Comparison of ENCODE assay signal across 24 cellular contexts in genomic region chr11:107413352-107413751, GRCh38. TPM values are rescaled to one million over a fixed set of nuclear protein-coding genes. Genes with fewer than 3 reads are reported as not detected.
DNase-seq lines count a peak whose midpoint lies in the region; ATAC-seq and TF ChIP-seq lines count a peak whose summit lies in the region.
"Had no signal": no experiment of that assay in that cellular context is flagged by ENCODE, and none has a peak within 500 bp of the region (broad histone marks: within the 10 kb centered on the region; RNA-seq: fewer than 3 reads in every experiment).

No MANE protein-coding gene starts in this region.

- ATAC-seq in GM18907 (IDR thresholded peaks at IDR 0.05; ENCODE audit: unreplicated experiment) (peak; percentile 40), GM21619 (IDR thresholded peaks at IDR 0.05; ENCODE audit: unreplicated experiment) (peak; percentile 47), GM21423 (IDR thresholded peaks at IDR 0.05; ENCODE audit: unreplicated experiment) (no peak)
- ATAC-seq: activated CD8-positive, alpha-beta T cell treated with anti-CD3 and anti-CD28 coated beads for 36 hours; heart right ventricle; left ventricle myocardium superior; pancreas had no signal

- H3K9me2 ChIP-seq in PC-9 (ENCODE audit: insufficient read depth): no peaks in the 10 kb centered on the region

- 0 out of 2 replicates have a peak overlapping the region, but pooled peaks have one; percentile 9 for H3K27ac ChIP-seq in 22Rv1
- no peak overlapping the region; the same call in 1 of the 2 replicates for H3K27ac ChIP-seq in KMS-11
- H3K27ac ChIP-seq in PC-9: no peak overlapping the region
- H3K27ac ChIP-seq: esophagus muscularis mucosa, heart right ventricle, neural progenitor cell, pancreas had no signal

- CTCF ChIA-PET in PC-9 (lab: Charles Lee): interaction anchor here (0.7 kb wide), 1 partner anchor 24 kb away, joined by 3 read pairs; no protein-coding TSS in a partner anchor

- POLR2A ChIA-PET in PC-9 (lab: Charles Lee; ENCODE audit: unreplicated experiment): no interaction called here

- H3K79me2 ChIP-seq in KMS-11 (ENCODE audit: insufficient read depth, low read depth) (no peaks in the 10 kb centered on the region), PC-9 (ENCODE audit: low read depth) (no peaks in the 10 kb centered on the region)

- H3K4me3 ChIP-seq in KMS-11 (IDR thresholded peaks at IDR 0.05; ENCODE audit: insufficient read depth, low read depth, low read length): no peak overlapping the region
- H3K4me3 ChIP-seq in PC-9: no peak overlapping the region
- H3K4me3 ChIP-seq: esophagus muscularis mucosa, heart right ventricle, neural progenitor cell, pancreas had no signal

- H3K9ac ChIP-seq in KMS-11: no peak overlapping the region
- H3K9ac ChIP-seq: neural progenitor cell had no signal

- no peak for DNase-seq in cerebellar nuclear complex (lab: John Stamatoyannopoulos, UW)
- DNase-seq in PC-9: no peak
- no peak for DNase-seq in germinal center (ENCODE audit: low spot score)
- DNase-seq: activated CD4-positive, alpha-beta T cell treated with anti-CD3 and anti-CD28 coated beads for 1 hour; activated CD8-positive, alpha-beta memory T cell treated with anti-CD3 and anti-CD28 coated beads, Interleukin-2, amount 50 U/mL, for 48 hours; activated CD8-positive, alpha-beta T cell treated with anti-CD3 and anti-CD28 coated beads for 36 hours; amniotic stem cell; dermis blood vessel endothelial cell; foreskin fibroblast; heart right ventricle; kidney; left ventricle myocardium superior; NCI-H2107; pancreas; SHP77 treated with DMSO at 0.1 percent for 48 hours; stimulated activated CD4-positive, alpha-beta T cell treated with anti-CD3 and anti-CD28 coated beads, Interleukin-15, amount 100 ng/mL, for 24 hours; stimulated activated naive CD4-positive, alpha-beta T cell had no signal

- H3K36me3 ChIP-seq in KMS-11 (ENCODE audit: insufficient read depth) (no peaks in the 10 kb centered on the region), PC-9 (ENCODE audit: low read depth) (no peaks in the 10 kb centered on the region)
- H3K36me3 ChIP-seq: neural progenitor cell had no signal

- H3K27me3 ChIP-seq in KMS-11 (ENCODE audit: insufficient read depth, low read depth) (no peaks in the 10 kb centered on the region), PC-9 (ENCODE audit: insufficient read depth, low read depth) (no peaks in the 10 kb centered on the region)
- H3K27me3 ChIP-seq: esophagus muscularis mucosa, heart right ventricle, neural progenitor cell, pancreas had no signal

- H3K4me1 ChIP-seq in KMS-11 (ENCODE audit: low read depth, poor library complexity, severe bottlenecking): peaks cover 23% of the 10 kb centered on the region
- H3K4me1 ChIP-seq in PC-9 (replicated peaks; ENCODE audit: insufficient read depth): no peaks in the 10 kb centered on the region; the same call in 1 of the 2 replicates
- H3K4me1 ChIP-seq: esophagus muscularis mucosa, heart right ventricle, neural progenitor cell had no signal

- BruUV-seq in PC-9 (replicated peaks; lab: Mats Ljungman, UMichigan): no TSS peak

- H3K9me3 ChIP-seq in PC-9 (ENCODE audit: insufficient read depth, low read depth): no peaks in the 10 kb centered on the region; the same call in 1 of the 2 replicates
- H3K9me3 ChIP-seq: esophagus muscularis mucosa, heart right ventricle, pancreas had no signal

- H3K4me2 ChIP-seq in KMS-11 (peak overlapping the region; percentile 33; the same call in 1 of the 2 replicates), PC-9 (no peak overlapping the region)
- H3K4me2 ChIP-seq: neural progenitor cell had no signal

- no peak overlapping the region for H2AFZ ChIP-seq in KMS-11 (ENCODE audit: low read depth)
- no peak overlapping the region for H2AFZ ChIP-seq in PC-9
- H2AFZ ChIP-seq: neural progenitor cell had no signal

- no peaks in the 10 kb centered on the region for H4K20me1 ChIP-seq in KMS-11 (ENCODE audit: insufficient read depth)
- H4K20me1 ChIP-seq in PC-9 (ENCODE audit: insufficient read depth): 0 out of 2 replicates have a peak, but pooled peaks cover 4% of the 10 kb centered on the region

- H3F3A ChIP-seq in PC-9 (ENCODE audit: insufficient read depth, low read depth): no peaks in the 10 kb centered on the region

- intact Hi-C loops in PC-9 (cut with micrococcal nuclease; ENCODE audit: unreplicated experiment): no loop called here

- TF ChIP-seq CTCF in 22Rv1 (IDR thresholded peaks at IDR 0.05) (no peak), KMS-11 (conservative IDR thresholded peaks at IDR 0.05; ENCODE audit: low read depth, low read length) (no peak), PC-9 (conservative IDR thresholded peaks at IDR 0.05) (no peak)

RNA-seq across cellular contexts. Expression of gene CWF19L2, which starts 44.3 kb away (rescaled TPM):
- 11.9 and 12.1 TPM in 2 replicates for total RNA-seq in PC-9 (2021)
